22 cellular contexts compared by ENCODE assay signal in the genomic region with DNA sequence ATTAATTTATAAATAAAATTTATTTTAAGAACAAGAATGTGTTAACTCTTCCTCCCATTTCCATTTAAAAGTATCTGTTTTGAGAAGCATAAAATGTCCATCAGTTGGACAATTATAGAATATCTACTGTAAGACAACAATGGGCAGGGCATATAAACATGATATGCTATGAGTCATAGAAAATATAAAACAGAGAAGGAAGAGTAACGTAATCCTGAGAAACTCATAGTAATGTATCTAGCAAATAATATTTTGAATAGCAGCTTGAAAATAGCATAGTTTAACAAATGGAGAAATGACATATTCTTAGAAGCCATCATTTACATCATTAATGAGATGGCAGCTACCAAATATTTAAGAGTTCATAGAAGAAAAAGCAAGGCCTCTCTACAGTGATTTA.
"Had no signal": no experiment of that assay in that cellular context is flagged by ENCODE, and none has a peak within 500 bp of the region (broad histone marks: within the 10 kb centered on the region; RNA-seq: fewer than 3 reads in every experiment).

No MANE protein-coding gene starts in this region.

- H3K27ac Mint-ChIP-seq: immature natural killer cell, memory B cell, natural killer cell, type B pancreatic cell had no signal

- ATAC-seq: left lobe of liver; natural killer cell; sciatic nerve; stimulated activated naive CD8-positive, alpha-beta T cell treated with anti-CD3 and anti-CD28 coated beads, Interleukin-15, amount 100 ng/mL, for 72 hours had no signal

- H3K27ac ChIP-seq: colonic mucosa, prostate gland, right atrium auricular region, thyroid gland had no signal

- H3K9me3 ChIP-seq: colonic mucosa, prostate gland, right atrium auricular region, thyroid gland had no signal

- H3K36me3 ChIP-seq: colonic mucosa, prostate gland, right atrium auricular region, thyroid gland had no signal

- H3K27me3 Mint-ChIP-seq: memory B cell; stimulated activated naive CD8-positive, alpha-beta T cell treated with anti-CD3 and anti-CD28 coated beads, Interleukin-15, amount 100 ng/mL, for 72 hours; type B pancreatic cell had no signal

- H3K4me3 ChIP-seq: colonic mucosa, lung, prostate gland, right atrium auricular region, smooth muscle cell, thyroid gland had no signal

- DNase-seq: colonic mucosa; dermis blood vessel endothelial cell; effector memory CD4-positive, alpha-beta T cell; hypothalamus; immature natural killer cell; natural killer cell; occipital lobe; stimulated activated CD4-positive, alpha-beta T cell treated with anti-CD3 and anti-CD28 coated beads, Interleukin-12 subunit alpha, Interleukin-12 subunit beta, amount 100 ng/mL, for 4 hours; stimulated activated CD4-positive, alpha-beta T cell treated with anti-CD3 and anti-CD28 coated beads, Interleukin-1b, Interleukin-23, amount 100 ng/mL, for 48 hours; stimulated activated CD4-positive, alpha-beta T cell treated with anti-CD3 and anti-CD28 coated beads, Interleukin-4, amount 100 ng/mL, for 1 hour; stimulated activated CD8-positive, alpha-beta memory T cell treated with anti-CD3 and anti-CD28 coated beads, Interleukin-4, amount 100 ng/mL, for 48 hours; stimulated activated naive CD4-positive, alpha-beta T cell; stimulated activated naive CD8-positive, alpha-beta T cell treated with anti-CD3 and anti-CD28 coated beads, Interleukin-15, amount 100 ng/mL, for 72 hours; thyroid gland had no signal

- H3K9me3 Mint-ChIP-seq: type B pancreatic cell had no signal

- H3K27me3 ChIP-seq: colonic mucosa, right atrium auricular region, thyroid gland had no signal

- H3K4me1 Mint-ChIP-seq: immature natural killer cell; memory B cell; natural killer cell; stimulated activated naive CD8-positive, alpha-beta T cell treated with anti-CD3 and anti-CD28 coated beads, Interleukin-15, amount 100 ng/mL, for 72 hours had no signal

- H3K4me1 ChIP-seq: colonic mucosa, prostate gland, right atrium auricular region, thyroid gland had no signal

- H3K36me3 Mint-ChIP-seq: immature natural killer cell, memory B cell, type B pancreatic cell had no signal

- H3K4me3 Mint-ChIP-seq: immature natural killer cell; memory B cell; natural killer cell; stimulated activated naive CD8-positive, alpha-beta T cell treated with anti-CD3 and anti-CD28 coated beads, Interleukin-15, amount 100 ng/mL, for 72 hours; type B pancreatic cell had no signal

- H3K4me2 ChIP-seq: smooth muscle cell had no signal
